Comparison of ENCODE assay signal across 22 cellular contexts in the genomic region with DNA sequence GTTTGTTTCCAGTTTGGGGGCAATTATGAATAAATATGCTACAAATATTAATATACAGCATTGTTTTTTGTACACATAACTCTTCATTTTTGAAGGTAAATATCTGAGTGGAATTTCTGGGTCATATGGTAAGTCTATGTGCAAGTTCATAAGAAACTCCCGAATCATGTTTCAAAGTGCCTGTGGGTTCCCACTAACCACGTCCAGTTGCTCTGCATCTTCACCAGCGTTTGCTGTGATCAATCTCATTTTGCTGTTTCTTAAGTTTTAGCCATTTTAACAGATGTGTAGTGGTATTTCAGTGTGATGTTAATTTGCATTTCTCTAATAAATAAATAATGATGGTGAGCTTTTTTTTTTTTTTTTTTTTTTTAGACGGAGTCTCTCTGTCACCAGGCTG.
"Had no signal": no experiment of that assay in that cellular context is flagged by ENCODE, and none has a peak within 500 bp of the region (broad histone marks: within the 10 kb centered on the region; RNA-seq: fewer than 3 reads in every experiment).

No MANE protein-coding gene starts in this region.

- DNase-seq: dermis blood vessel endothelial cell; effector memory CD4-positive, alpha-beta T cell; erythroblast; esophagus squamous epithelium; foreskin melanocyte; glutamatergic neuron; heart right ventricle; hippocampal formation; left cardiac atrium; left lung; mesenchymal stem cell; mucosa of descending colon; naive thymus-derived CD4-positive, alpha-beta T cell; right lobe of liver; stimulated activated CD4-positive, alpha-beta T cell treated with anti-CD3 and anti-CD28 coated beads, Interleukin-2, amount 100 ng/mL, for 24 hours; stimulated activated CD4-positive, alpha-beta T cell treated with anti-CD3 and anti-CD28 coated beads, Interleukin-4, amount 100 ng/mL, for 24 hours; stimulated activated naive CD4-positive, alpha-beta T cell treated with Interleukin-2 at 50 U/mL for 16 hours; stomach; thyroid gland had no signal

- H3K4me3 ChIP-seq: esophagus squamous epithelium, heart right ventricle, left lung, mucosa of descending colon, neural progenitor cell, right lobe of liver, stomach, thyroid gland, vagina had no signal

- ATAC-seq: heart right ventricle; left cardiac atrium; left lung; mucosa of descending colon; naive thymus-derived CD4-positive, alpha-beta T cell; right lobe of liver; stimulated activated effector memory CD8-positive, alpha-beta T cell treated with anti-CD3 and anti-CD28 coated beads, Interleukin-12 subunit alpha, Interleukin-12 subunit beta, amount 100 ng/mL, for 72 hours had no signal
